Comparison of ENCODE assay signal across 3 cellular contexts in the genomic region with DNA sequence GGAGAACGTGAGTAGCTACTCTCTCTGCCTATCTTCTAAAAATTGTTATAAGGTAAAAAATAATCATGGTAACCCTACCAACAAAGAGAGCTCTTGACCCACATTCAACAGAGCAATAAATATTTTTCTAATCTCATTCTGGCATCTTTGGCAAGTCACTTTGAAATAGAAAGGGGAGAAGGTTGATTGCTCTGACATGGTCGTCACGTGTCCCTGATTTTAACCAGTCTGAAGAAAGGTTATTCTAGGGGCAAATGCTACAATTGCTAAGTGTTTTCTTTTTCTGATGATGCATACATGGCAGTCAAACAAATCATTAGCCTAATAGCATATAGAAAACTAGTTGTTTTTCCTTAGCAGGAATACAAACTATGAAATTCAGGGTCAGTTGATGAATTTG.
TF ChIP-seq lines count a peak whose summit lies in the region.

No MANE protein-coding gene starts in this region.

TF ChIP-seq in SK-N-SH treated with all-trans-retinoic acid at 6 μM for 48 hours, 23 proteins besides CTCF, POLR2A, EP300 and RAD21:
- TF ChIP-seq ISL1 (CRISPR knock-in tag; IDR thresholded peaks at IDR 0.05) (peak; percentile 76), GLIS3 (CRISPR knock-in tag; IDR thresholded peaks at IDR 0.05) (no peak), ZNF70 (CRISPR knock-in tag; IDR thresholded peaks at IDR 0.05) (no peak)

TF ChIP-seq in SK-N-SH, 30 proteins besides CTCF, POLR2A, EP300 and RAD21:
- TF ChIP-seq, protein P1, sequence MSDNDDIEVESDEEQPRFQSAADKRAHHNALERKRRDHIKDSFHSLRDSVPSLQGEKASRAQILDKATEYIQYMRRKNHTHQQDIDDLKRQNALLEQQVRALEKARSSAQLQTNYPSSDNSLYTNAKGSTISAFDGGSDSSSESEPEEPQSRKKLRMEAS (IDR thresholded peaks at IDR 0.05; ENCODE audit: low read depth), result no peak
- TF ChIP-seq FOXM1 (IDR thresholded peaks at IDR 0.05; ENCODE audit: low read depth), result no peak
- TF ChIP-seq POLR2AphosphoS5 (IDR thresholded peaks at IDR 0.05; ENCODE audit: low read depth, low read length), result no peak
- TF ChIP-seq, protein P2, sequence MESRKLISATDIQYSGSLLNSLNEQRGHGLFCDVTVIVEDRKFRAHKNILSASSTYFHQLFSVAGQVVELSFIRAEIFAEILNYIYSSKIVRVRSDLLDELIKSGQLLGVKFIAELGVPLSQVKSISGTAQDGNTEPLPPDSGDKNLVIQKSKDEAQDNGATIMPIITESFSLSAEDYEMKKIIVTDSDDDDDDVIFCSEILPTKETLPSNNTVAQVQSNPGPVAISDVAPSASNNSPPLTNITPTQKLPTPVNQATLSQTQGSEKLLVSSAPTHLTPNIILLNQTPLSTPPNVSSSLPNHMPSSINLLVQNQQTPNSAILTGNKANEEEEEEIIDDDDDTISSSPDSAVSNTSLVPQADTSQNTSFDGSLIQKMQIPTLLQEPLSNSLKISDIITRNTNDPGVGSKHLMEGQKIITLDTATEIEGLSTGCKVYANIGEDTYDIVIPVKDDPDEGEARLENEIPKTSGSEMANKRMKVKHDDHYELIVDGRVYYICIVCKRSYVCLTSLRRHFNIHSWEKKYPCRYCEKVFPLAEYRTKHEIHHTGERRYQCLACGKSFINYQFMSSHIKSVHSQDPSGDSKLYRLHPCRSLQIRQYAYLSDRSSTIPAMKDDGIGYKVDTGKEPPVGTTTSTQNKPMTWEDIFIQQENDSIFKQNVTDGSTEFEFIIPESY (IDR thresholded peaks at IDR 0.05; ENCODE audit: borderline replicate concordance, low read depth), result no peak
- TF ChIP-seq NRF1 (IDR thresholded peaks at IDR 0.05; ENCODE audit: low read depth, low read length), result no peak

TF ChIP-seq in K562, 482 proteins besides CTCF, POLR2A, EP300 and RAD21:
- TF ChIP-seq, protein P3, sequence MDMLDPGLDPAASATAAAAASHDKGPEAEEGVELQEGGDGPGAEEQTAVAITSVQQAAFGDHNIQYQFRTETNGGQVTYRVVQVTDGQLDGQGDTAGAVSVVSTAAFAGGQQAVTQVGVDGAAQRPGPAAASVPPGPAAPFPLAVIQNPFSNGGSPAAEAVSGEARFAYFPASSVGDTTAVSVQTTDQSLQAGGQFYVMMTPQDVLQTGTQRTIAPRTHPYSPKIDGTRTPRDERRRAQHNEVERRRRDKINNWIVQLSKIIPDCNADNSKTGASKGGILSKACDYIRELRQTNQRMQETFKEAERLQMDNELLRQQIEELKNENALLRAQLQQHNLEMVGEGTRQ (CRISPR knock-in tag; IDR thresholded peaks at IDR 0.05), result peak; percentile 25; the same call in 1 of the 2 replicates
- no peak for TF ChIP-seq EZH2 (IDR thresholded peaks at IDR 0.05; ENCODE audit: borderline replicate concordance, low read depth, low read length)
- no peak for TF ChIP-seq KLF16 (IDR thresholded peaks at IDR 0.05)
